Comparison of ENCODE assay signal across 20 cellular contexts in genomic region chr4:182177166-182177565, GRCh38.
"Had no signal": no experiment of that assay in that cellular context is flagged by ENCODE, and none has a peak within 500 bp of the region (broad histone marks: within the 10 kb centered on the region; RNA-seq: fewer than 3 reads in every experiment).

No MANE protein-coding gene starts in this region.

- H3K4me1 ChIP-seq: left lung, testis, upper lobe of left lung had no signal

- H3K4me1 Mint-ChIP-seq: stimulated activated effector memory CD8-positive, alpha-beta T cell treated with anti-CD3 and anti-CD28 coated beads, Interleukin-12 subunit alpha, Interleukin-12 subunit beta, amount 100 ng/mL, for 72 hours had no signal

- H3K27me3 ChIP-seq: foreskin keratinocyte, left lung, testis, upper lobe of left lung had no signal

- H3K4me3 ChIP-seq: left lung, smooth muscle cell, testis, upper lobe of left lung had no signal

- H3K36me3 ChIP-seq: left lung, upper lobe of left lung had no signal

- H3K4me2 ChIP-seq: smooth muscle cell had no signal

- H3K4me3 Mint-ChIP-seq: nephron; stimulated activated effector memory CD8-positive, alpha-beta T cell treated with anti-CD3 and anti-CD28 coated beads, Interleukin-12 subunit alpha, Interleukin-12 subunit beta, amount 100 ng/mL, for 72 hours; T-helper 2 cell treated with Interferon-gamma antibody and Interleukin-4, amounts not matched to agents 5 μg/mL and 100 μg/mL, for 36 hours had no signal

- H3K9me3 Mint-ChIP-seq: nephron; stimulated activated effector memory CD8-positive, alpha-beta T cell treated with anti-CD3 and anti-CD28 coated beads, Interleukin-12 subunit alpha, Interleukin-12 subunit beta, amount 100 ng/mL, for 72 hours; T-helper 2 cell treated with Interferon-gamma antibody and Interleukin-4, amounts not matched to agents 5 μg/mL and 100 μg/mL, for 36 hours had no signal

- H3K36me3 Mint-ChIP-seq: stimulated activated effector memory CD8-positive, alpha-beta T cell treated with anti-CD3 and anti-CD28 coated beads, Interleukin-12 subunit alpha, Interleukin-12 subunit beta, amount 100 ng/mL, for 72 hours had no signal

- ATAC-seq: foreskin keratinocyte; left lung; sciatic nerve; stimulated activated effector memory CD8-positive, alpha-beta T cell treated with anti-CD3 and anti-CD28 coated beads, Interleukin-12 subunit alpha, Interleukin-12 subunit beta, amount 100 ng/mL, for 72 hours had no signal

- DNase-seq: activated CD4-positive, alpha-beta T cell treated with anti-CD3 and anti-CD28 coated beads, Interleukin-2, amount 50 U/mL, for 1 hour; activated CD8-positive, alpha-beta memory T cell treated with anti-CD3 and anti-CD28 coated beads for 24 hours; activated CD8-positive, alpha-beta memory T cell treated with anti-CD3 and anti-CD28 coated beads, Interleukin-2, amount 50 U/mL, for 48 hours; activated effector memory CD4-positive, alpha-beta T cell treated with anti-CD3 and anti-CD28 coated beads, Interleukin-2, amount 50 U/mL, for 16 hours; activated naive CD4-positive, alpha-beta T cell treated with anti-CD3 and anti-CD28 coated beads, Interleukin-2, amount 50 U/mL, for 16 hours; activated T-cell treated with anti-CD3 and anti-CD28 coated beads, Interleukin-2, amount 50 U/mL, for 48 hours; foreskin keratinocyte; head of caudate nucleus; left lung; midbrain; nucleus accumbens; stimulated activated CD4-positive, alpha-beta T cell treated with anti-CD3 and anti-CD28 coated beads, Interleukin-4, amount 100 ng/mL, for 24 hours; testis; upper lobe of left lung had no signal

- H3K9me3 ChIP-seq: left lung, testis, upper lobe of left lung had no signal

- H3K27ac ChIP-seq: epithelial cell of prostate, foreskin keratinocyte, left lung, testis, upper lobe of left lung had no signal

- H3K27ac Mint-ChIP-seq: nephron; stimulated activated effector memory CD8-positive, alpha-beta T cell treated with anti-CD3 and anti-CD28 coated beads, Interleukin-12 subunit alpha, Interleukin-12 subunit beta, amount 100 ng/mL, for 72 hours; T-helper 2 cell treated with Interferon-gamma antibody and Interleukin-4, amounts not matched to agents 5 μg/mL and 100 μg/mL, for 36 hours had no signal
